11 cellular contexts compared by ENCODE assay signal in the genomic region with DNA sequence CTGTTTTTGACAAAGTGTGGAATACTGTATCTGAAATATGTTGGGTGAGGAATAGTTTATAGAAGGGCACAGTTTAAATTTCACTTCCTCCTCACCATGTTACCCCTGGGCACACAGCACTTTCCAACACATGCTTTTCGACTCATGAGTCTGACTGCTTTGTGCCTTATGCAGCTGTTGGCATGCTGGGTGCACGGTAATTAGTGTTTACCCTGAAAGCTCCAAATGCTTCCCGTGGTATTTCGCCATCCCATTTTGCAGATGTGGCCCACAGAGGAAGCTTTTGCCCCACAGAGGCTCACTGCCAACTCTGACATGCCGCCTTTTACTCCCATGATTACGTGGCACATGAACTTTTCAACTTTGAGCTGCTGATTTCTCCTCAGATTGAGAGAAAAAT.
DNase-seq lines count a peak whose midpoint lies in the region; ATAC-seq and TF ChIP-seq lines count a peak whose summit lies in the region.
"Had no signal": no experiment of that assay in that cellular context is flagged by ENCODE, and none has a peak within 500 bp of the region (broad histone marks: within the 10 kb centered on the region; RNA-seq: fewer than 3 reads in every experiment).

No MANE protein-coding gene starts in this region.

- no peak for ATAC-seq in IMR-90 (ENCODE audit: low read depth)
- ATAC-seq in left ventricle myocardium superior, result peak; percentile 56
- ATAC-seq in gastrocnemius medialis, result no peak
- ATAC-seq in HG03460 (IDR thresholded peaks at IDR 0.05; ENCODE audit: unreplicated experiment), result no peak

- H2BK15ac ChIP-seq in IMR-90 (ENCODE audit: low read depth, low read length), result no peak overlapping the region

- DNase-seq in IMR-90 (no peak), left ventricle myocardium superior (no peak), gastrocnemius medialis (peak; percentile 22 to 36), EL (no peak), NCI-H226 (no peak), DMS79 treated with DMSO at 0.1 percent for 48 hours (lab: John Stamatoyannopoulos, UW) (no peak)
- no peak for DNase-seq in activated CD4-positive, alpha-beta memory T cell treated with anti-CD3 and anti-CD28 coated beads for 36 hours
- DNase-seq: erythroblast, NCI-H2227 treated with DMSO at 0.1 percent for 48 hours had no signal

- H3K4me2 ChIP-seq in IMR-90 (ENCODE audit: low read depth, low read length), result no peak overlapping the region

- POLR2A ChIA-PET in IMR-90 (lab: Charles Lee; ENCODE audit: unreplicated experiment), result interaction anchor here (0.9 kb wide), 1 partner anchor 72 kb away, joined by 11 read pairs; no protein-coding TSS in a partner anchor
- POLR2A ChIA-PET in activated CD4-positive, alpha-beta memory T cell treated with anti-CD3 and anti-CD28 coated beads for 36 hours (lab: Charles Lee), result interaction anchor here (0.6 kb wide), 1 partner anchor 31 kb away, joined by 4 read pairs; no protein-coding TSS in a partner anchor

- H3K9me1 ChIP-seq in IMR-90 (ENCODE audit: insufficient read depth, low read length), result peaks cover 14% of the 10 kb centered on the region

- H3K56ac ChIP-seq in IMR-90 (ENCODE audit: extremely low read depth, insufficient read depth, low read length), result no peak overlapping the region

- H2BK5ac ChIP-seq in IMR-90 (ENCODE audit: low read depth, low read length, poor library complexity, severe bottlenecking), result no peak overlapping the region

- H3K36me3 ChIP-seq in IMR-90 (ENCODE audit: control insufficient read depth, insufficient read depth, low read length), result no peaks in the 10 kb centered on the region
- no peaks in the 10 kb centered on the region for H3K36me3 ChIP-seq in gastrocnemius medialis

- 88% methylated on average over 3 of the region's 6 CpGs; no CpG with 5 or more reads in 1 of the 2 experiments for WGBS in IMR-90 (ENCODE audit: extremely low coverage in 2 of 2, insufficient read length in 1 of 2), 2 experiments

- in situ Hi-C loops in IMR-90 (cut with MboI; ENCODE audit: low sequenced_read_pairs) (no loop called here), gastrocnemius medialis (cut with MboI; ENCODE audit: low sequenced_read_pairs in 4 of 4) (no loop called here)

- peaks cover 42% of the 10 kb centered on the region for H3K36me3 Mint-ChIP-seq in activated CD4-positive, alpha-beta memory T cell treated with anti-CD3 and anti-CD28 coated beads for 36 hours

- H2AK5ac ChIP-seq in IMR-90 (ENCODE audit: low read depth, low read length), result peak overlapping the region; percentile 63; the same call in 1 of the 2 replicates

- no peak overlapping the region for H3K23ac ChIP-seq in IMR-90 (ENCODE audit: low read depth, low read length)

- H3K4me1 Mint-ChIP-seq in activated CD4-positive, alpha-beta memory T cell treated with anti-CD3 and anti-CD28 coated beads for 36 hours (ENCODE audit: low read depth), result peaks cover 45% of the 10 kb centered on the region

- H3K27me3 Mint-ChIP-seq in activated CD4-positive, alpha-beta memory T cell treated with anti-CD3 and anti-CD28 coated beads for 36 hours, result no peaks in the 10 kb centered on the region

- BruUV-seq in IMR-90 (replicated peaks; lab: Mats Ljungman, UMichigan), result no TSS peak

- no peaks in the 10 kb centered on the region for H3K9me3 ChIP-seq in IMR-90 (ENCODE audit: control insufficient read depth, insufficient read depth, low read length)
- no peaks in the 10 kb centered on the region for H3K9me3 ChIP-seq in gastrocnemius medialis

- dilution Hi-C loops in IMR-90 (cut with HindIII; ENCODE audit: low sequenced_read_pairs, unreplicated experiment), result no loop called here

- H3K27me3 ChIP-seq in IMR-90 (ENCODE audit: control insufficient read depth, insufficient read depth, low read length) (no peaks in the 10 kb centered on the region), gastrocnemius medialis (no peaks in the 10 kb centered on the region)

- H2BK120ac ChIP-seq in IMR-90 (ENCODE audit: low read depth, low read length), result no peak overlapping the region

- no peak overlapping the region for H4K8ac ChIP-seq in IMR-90 (ENCODE audit: low read depth in 2 of 2, low read length in 2 of 2)

- no peak overlapping the region for H2AK9ac ChIP-seq in IMR-90 (replicated peaks; ENCODE audit: low read depth, low read length, poor library complexity)

- H3K27ac ChIP-seq in IMR-90 (ENCODE audit: insufficient read depth, low read length) (no peak overlapping the region), gastrocnemius medialis (peak overlapping the region; percentile 16 to 39 (median 24))
- H3K27ac ChIP-seq: SK-N-MC had no signal

- H4K20me1 ChIP-seq in IMR-90 (ENCODE audit: insufficient read depth, low read length), result no peaks in the 10 kb centered on the region

- TF ChIP-seq POLR2A in IMR-90 (IDR thresholded peaks at IDR 0.05; ENCODE audit: low read depth, low read length), result no peak
- peak in 1 of 2 donors; percentile 15 for TF ChIP-seq POLR2A in gastrocnemius medialis (IDR thresholded peaks at IDR 0.05)

- peak overlapping the region; percentile 14; the same call in 1 of the 2 replicates for H3K14ac ChIP-seq in IMR-90 (replicated peaks; ENCODE audit: low read depth, low read length)

- no peak for TF ChIP-seq CTCF in IMR-90 (conservative IDR thresholded peaks at IDR 0.05; ENCODE audit: low read depth, low read length)
- TF ChIP-seq CTCF in gastrocnemius medialis (IDR thresholded peaks at IDR 0.05 in 4 of 5, conservative IDR thresholded peaks at IDR 0.05 in 1 of 5), result no peak

- no peak overlapping the region for H3K18ac ChIP-seq in IMR-90 (ENCODE audit: low read depth, low read length)

- no peaks in the 10 kb centered on the region for H3K9me3 Mint-ChIP-seq in activated CD4-positive, alpha-beta memory T cell treated with anti-CD3 and anti-CD28 coated beads for 36 hours

- peak overlapping the region; percentile 14; the same call in 1 of the 2 replicates for H2BK20ac ChIP-seq in IMR-90 (ENCODE audit: low read depth, low read length)

- TF ChIP-seq RAD21 in IMR-90 (IDR thresholded peaks at IDR 0.05; ENCODE audit: low read length), result no peak

- no peak overlapping the region for H3K4ac ChIP-seq in IMR-90 (ENCODE audit: low read depth, low read length)

- no peak overlapping the region for H3K4me3 ChIP-seq in IMR-90 (ENCODE audit: insufficient read depth, low read depth, low read length)
- H3K4me3 ChIP-seq in gastrocnemius medialis, result no peak overlapping the region
- H3K4me3 ChIP-seq: SK-N-MC had no signal

- intact Hi-C loops in IMR-90 (cut with micrococcal nuclease) (no loop called here), left ventricle myocardium superior (cut with micrococcal nuclease) (no loop called here), gastrocnemius medialis (cut with DNase I; ENCODE audit: low total_unique reads) (no loop called here)
- intact Hi-C loops in activated CD4-positive, alpha-beta memory T cell treated with anti-CD3 and anti-CD28 coated beads for 36 hours (cut with micrococcal nuclease), result no loop called here

- no peak overlapping the region for H3K4me3 Mint-ChIP-seq in activated CD4-positive, alpha-beta memory T cell treated with anti-CD3 and anti-CD28 coated beads for 36 hours

- H4K5ac ChIP-seq in IMR-90 (ENCODE audit: low read depth, low read length), result no peak overlapping the region

- no peak overlapping the region for H3K9ac ChIP-seq in IMR-90 (ENCODE audit: low read depth, low read length)

- H3K4me1 ChIP-seq in IMR-90 (ENCODE audit: control insufficient read depth, insufficient read depth, low read length) (peaks cover 17% of the 10 kb centered on the region), gastrocnemius medialis (peaks cover 0 to 7% of the 10 kb centered on the region in 2 donors)

- peaks cover 5 to 8% of the 10 kb centered on the region in 2 experiments; a peak in 2 of 4 replicates for H3K79me1 ChIP-seq in IMR-90 (ENCODE audit: low read depth in 1 of 2, low read length in 2 of 2)

- CTCF ChIA-PET in IMR-90 (lab: Yijun Ruan, JAX), result interaction anchor here (1.0 kb wide), 1 partner anchor 15 kb away, joined by 3 read pairs; no protein-coding TSS in a partner anchor
- CTCF ChIA-PET in activated CD4-positive, alpha-beta memory T cell treated with anti-CD3 and anti-CD28 coated beads for 36 hours (lab: Charles Lee), result interaction anchor here (0.8 to 1.3 kb wide), 4 partner anchors 9 to 348 kb away, joined by 3 read pairs; no protein-coding TSS in a partner anchor

- no peak overlapping the region for H2AFZ ChIP-seq in IMR-90 (replicated peaks; ENCODE audit: low read length, poor library complexity)

- H4K91ac ChIP-seq in IMR-90 (ENCODE audit: insufficient read depth, low read depth, low read length), result peak overlapping the region; percentile 34

- peak overlapping the region; percentile 54 for H3K27ac Mint-ChIP-seq in activated CD4-positive, alpha-beta memory T cell treated with anti-CD3 and anti-CD28 coated beads for 36 hours

TF ChIP-seq in IMR-90, 13 proteins besides CTCF, POLR2A, EP300 and RAD21 (continues in another document):
- TF ChIP-seq ELK1 (IDR thresholded peaks at IDR 0.05; ENCODE audit: borderline replicate concordance, low read depth, low read length) (no peak), FOS (IDR thresholded peaks at IDR 0.05; ENCODE audit: low read depth, low read length) (no peak), MXI1 (IDR thresholded peaks at IDR 0.05; ENCODE audit: borderline replicate concordance, low read depth, low read length) (no peak), NFE2L2 (IDR thresholded peaks at IDR 0.05; ENCODE audit: low read depth, low read length) (no peak), RFX5 (IDR thresholded peaks at IDR 0.05; ENCODE audit: low read depth, low read length) (no peak), SMC3 (IDR thresholded peaks at IDR 0.05; ENCODE audit: low read depth, low read length) (no peak), RCOR1 (IDR thresholded peaks at IDR 0.05; ENCODE audit: insufficient replicate concordance, low read length) (no peak), BHLHE40 (IDR thresholded peaks at IDR 0.05; ENCODE audit: low read depth, low read length) (no peak), MAZ (IDR thresholded peaks at IDR 0.05; ENCODE audit: borderline replicate concordance, low read depth, low read length) (no peak), CHD1 (IDR thresholded peaks at IDR 0.05; ENCODE audit: low read depth, low read length) (no peak)

Comparison
In these comparisons a context has a peak if more than half of its experiments do, and no peak if none do; other contexts are left out.
1. DNase-seq: peak in gastrocnemius medialis (2 of 2); none in IMR-90 (single experiment), activated CD4-positive, alpha-beta memory T cell treated with anti-CD3 and anti-CD28 coated beads for 36 hours (single experiment), left ventricle myocardium superior (single experiment), EL (single experiment), NCI-H226 (single experiment) and DMS79 treated with DMSO at 0.1 percent for 48 hours (single experiment).